Comparison of ENCODE assay signal across 8 cellular contexts in the genomic region with DNA sequence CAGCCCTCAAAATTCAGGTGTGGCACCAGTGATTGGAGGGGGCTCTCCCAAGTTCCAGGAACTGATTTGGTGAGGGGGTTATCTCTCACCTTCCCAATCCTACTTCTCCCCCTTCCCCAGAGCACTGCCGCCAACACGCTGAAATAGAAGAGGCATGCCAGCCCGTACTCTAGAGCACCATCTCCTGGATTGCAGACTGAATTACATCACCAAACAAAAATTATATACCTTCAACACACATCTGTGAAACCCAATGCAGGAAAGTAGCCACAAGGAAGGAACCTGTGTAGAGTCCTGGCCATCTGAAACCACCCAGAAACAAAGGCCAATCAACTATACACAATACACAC.
DNase-seq lines count a peak whose midpoint lies in the region; ATAC-seq, FAIRE-seq and TF ChIP-seq lines count a peak whose summit lies in the region.
"Not testable (repeated sequence)": the region's sequence is repeated elsewhere in the genome, so short reads cannot be mapped to it uniquely, and the experiment has no call there.

No MANE protein-coding gene starts in this region.

- CTCF ChIA-PET in A549 (lab: Yijun Ruan, JAX): not testable (repeated sequence)

- H3K36me3 ChIP-seq in bronchial epithelial cell (ENCODE audit: control insufficient read depth, insufficient read depth, low read length): not testable (repeated sequence)

- 19% methylated on average over 3 of the region's 3 CpGs for WGBS in A549 (ENCODE audit: missing lambda C conversion rate)

- DNase-seq in A549 (ENCODE audit: low read depth in 1 of 2, low spot score in 1 of 2) (peak in 1 of 2 experiments; percentile 38), NCI-H526 (lab: John Stamatoyannopoulos, UW) (peak; percentile 53 to 59), bronchial epithelial cell (ENCODE audit: low read depth) (peak; percentile 20), iPS-NIHi7 (ENCODE audit: extremely low spot score) (peak; percentile 28), renal cortical epithelial cell (ENCODE audit: low read depth) (peak; percentile 9)

- not testable (repeated sequence) for H3K27me3 ChIP-seq in bronchial epithelial cell (ENCODE audit: control insufficient read depth, insufficient read depth, low read length)

- FAIRE-seq in A549 (lab: Jason Lieb, UNC); bronchial epithelial cell (lab: Jason Lieb, UNC): not testable (repeated sequence)

- peak; percentile 25 to 55; a peak in 2 of 5 replicates for TF ChIP-seq RAD21 in A549 (conservative IDR thresholded peaks at IDR 0.05 in 1 of 2, IDR thresholded peaks at IDR 0.05 in 1 of 2)

- H3K4me3 ChIP-seq in A549; bronchial epithelial cell (ENCODE audit: low read depth, low read length): not testable (repeated sequence)

- not testable (repeated sequence) for H3K4me1 ChIP-seq in A549

- not testable (repeated sequence) for H3K27ac ChIP-seq in A549

- TF ChIP-seq CTCF in A549 (IDR thresholded peaks at IDR 0.05) (peak; percentile 20; the same call in 1 of the 3 replicates), GM12873 (IDR thresholded peaks at IDR 0.05; ENCODE audit: insufficient read depth, low read depth, low read length, missing control alignments) (peak; percentile 64), bronchial epithelial cell (IDR thresholded peaks at IDR 0.05; ENCODE audit: insufficient read depth, low read length, severe bottlenecking) (peak; percentile 63)

- TF ChIP-seq POLR2A in A549 (IDR thresholded peaks at IDR 0.05; ENCODE audit: low read length): not testable (repeated sequence)

- ATAC-seq in A549 (peak; percentile 36 to 84; a peak in 4 of 6 replicates), HG03342 (IDR thresholded peaks at IDR 0.05; ENCODE audit: unreplicated experiment) (peak; percentile 24)
- peak; percentile 20 to 25 for ATAC-seq in activated CD4-positive, CD25-positive, alpha-beta regulatory T cell treated with anti-CD3 and anti-CD28 coated beads, Interleukin-2, amount 50 U/mL, for 24 hours

- not testable (repeated sequence) for H3K9me3 ChIP-seq in A549

- not testable (repeated sequence) for H3K4me2 ChIP-seq in A549

- TF ChIP-seq EP300 in A549 (IDR thresholded peaks at IDR 0.05): not testable (repeated sequence)

- POLR2A ChIA-PET in A549 (lab: Yijun Ruan, JAX): not testable (repeated sequence)

TF ChIP-seq in A549, 52 proteins besides CTCF, POLR2A, EP300 and RAD21:
- TF ChIP-seq SMC3 (IDR thresholded peaks at IDR 0.05): 0 out of 3 replicates have a peak, but pooled peaks have one; percentile 19
TF ChIP-seq in A549: peak in this region for 1; not testable (repeated sequence) for 51.
